In the genomic region with DNA sequence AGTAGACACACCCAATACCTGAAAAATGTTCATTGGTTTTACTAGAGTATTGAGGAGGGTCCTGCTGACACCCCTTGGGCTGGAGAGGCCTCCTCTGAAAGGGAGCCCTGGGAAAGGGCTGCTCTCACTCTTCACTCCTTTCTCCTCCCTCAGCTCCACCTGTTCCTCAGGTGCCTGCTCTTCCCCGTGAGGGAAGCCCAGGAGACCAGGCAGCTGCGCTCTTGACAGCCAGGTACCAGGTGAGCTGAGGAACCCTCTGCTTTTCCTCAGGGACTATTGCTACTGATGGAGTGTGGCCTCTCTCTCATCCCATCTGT, we compare ENCODE assay signal across 2 cellular contexts.
TF ChIP-seq lines count a peak whose summit lies in the region.

No MANE protein-coding gene starts in this region.

TF ChIP-seq in SK-N-SH, 30 proteins besides CTCF, POLR2A, EP300 and RAD21 (continued from another document):
- TF ChIP-seq, protein P1, sequence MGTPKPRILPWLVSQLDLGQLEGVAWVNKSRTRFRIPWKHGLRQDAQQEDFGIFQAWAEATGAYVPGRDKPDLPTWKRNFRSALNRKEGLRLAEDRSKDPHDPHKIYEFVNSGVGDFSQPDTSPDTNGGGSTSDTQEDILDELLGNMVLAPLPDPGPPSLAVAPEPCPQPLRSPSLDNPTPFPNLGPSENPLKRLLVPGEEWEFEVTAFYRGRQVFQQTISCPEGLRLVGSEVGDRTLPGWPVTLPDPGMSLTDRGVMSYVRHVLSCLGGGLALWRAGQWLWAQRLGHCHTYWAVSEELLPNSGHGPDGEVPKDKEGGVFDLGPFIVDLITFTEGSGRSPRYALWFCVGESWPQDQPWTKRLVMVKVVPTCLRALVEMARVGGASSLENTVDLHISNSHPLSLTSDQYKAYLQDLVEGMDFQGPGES (IDR thresholded peaks at IDR 0.05; ENCODE audit: low read depth, low read length): no peak
- TF ChIP-seq TEAD4 (IDR thresholded peaks at IDR 0.05; ENCODE audit: borderline replicate concordance, insufficient read depth): no peak
- TF ChIP-seq FOXJ3 (CRISPR knock-in tag; IDR thresholded peaks at IDR 0.05): no peak
- TF ChIP-seq ZBTB33 (IDR thresholded peaks at IDR 0.05; ENCODE audit: borderline replicate concordance, low read depth): no peak
- no peak for TF ChIP-seq SIN3A (IDR thresholded peaks at IDR 0.05; ENCODE audit: borderline replicate concordance, low read depth, low read length)
- no peak for TF ChIP-seq RCOR1 (IDR thresholded peaks at IDR 0.05; ENCODE audit: low read length)
- TF ChIP-seq, protein P2, sequence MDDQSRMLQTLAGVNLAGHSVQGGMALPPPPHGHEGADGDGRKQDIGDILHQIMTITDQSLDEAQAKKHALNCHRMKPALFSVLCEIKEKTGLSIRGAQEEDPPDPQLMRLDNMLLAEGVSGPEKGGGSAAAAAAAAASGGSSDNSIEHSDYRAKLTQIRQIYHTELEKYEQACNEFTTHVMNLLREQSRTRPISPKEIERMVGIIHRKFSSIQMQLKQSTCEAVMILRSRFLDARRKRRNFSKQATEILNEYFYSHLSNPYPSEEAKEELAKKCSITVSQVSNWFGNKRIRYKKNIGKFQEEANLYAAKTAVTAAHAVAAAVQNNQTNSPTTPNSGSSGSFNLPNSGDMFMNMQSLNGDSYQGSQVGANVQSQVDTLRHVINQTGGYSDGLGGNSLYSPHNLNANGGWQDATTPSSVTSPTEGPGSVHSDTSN (IDR thresholded peaks at IDR 0.05): no peak
- TF ChIP-seq POLR2AphosphoS5 (IDR thresholded peaks at IDR 0.05; ENCODE audit: low read depth, low read length): no peak

TF ChIP-seq in SK-N-SH treated with all-trans-retinoic acid at 6 μM for 48 hours, 23 proteins besides CTCF, POLR2A, EP300 and RAD21 (continued from another document):
- TF ChIP-seq CSRNP3 (CRISPR knock-in tag; IDR thresholded peaks at IDR 0.05) (no peak), GLIS3 (CRISPR knock-in tag; IDR thresholded peaks at IDR 0.05) (no peak), ZFP30 (CRISPR knock-in tag; IDR thresholded peaks at IDR 0.05) (no peak)
